8 cellular contexts compared by ENCODE assay signal in genomic region chr1:6234502-6235295, GRCh38. TPM values are rescaled to one million over a fixed set of nuclear protein-coding genes. Genes with fewer than 3 reads are reported as not detected.
DNase-seq lines count a peak whose midpoint lies in the region; ATAC-seq and TF ChIP-seq lines count a peak whose summit lies in the region.

No MANE protein-coding gene starts in this region.

- H3K9ac ChIP-seq in iPS-18a (ENCODE audit: low read length) = peak overlapping the region; percentile 76

- peak overlapping the region; percentile 93 for H3K4me3 Mint-ChIP-seq in activated naive CD4-positive, alpha-beta T cell treated with anti-CD3 and anti-CD28 coated beads, Interleukin-2, amount 50 U/mL, for 24 hours
- H3K4me3 Mint-ChIP-seq in activated CD8-positive, alpha-beta T cell treated with anti-CD3 and anti-CD28 coated beads, Interleukin-2, amount 10 ng/mL, durations not matched to agents 7 days and 5 days = peak overlapping the region; percentile 91

- H3K27me3 Mint-ChIP-seq in activated naive CD4-positive, alpha-beta T cell treated with anti-CD3 and anti-CD28 coated beads, Interleukin-2, amount 50 U/mL, for 24 hours = peaks cover 4% of the 10 kb centered on the region
- peaks cover 8% of the 10 kb centered on the region for H3K27me3 Mint-ChIP-seq in activated CD8-positive, alpha-beta T cell treated with anti-CD3 and anti-CD28 coated beads, Interleukin-2, amount 10 ng/mL, durations not matched to agents 7 days and 5 days (ENCODE audit: low read depth)

- WGBS in suprapubic skin = 48% methylated on average over 20 of the region's 20 CpGs

- ATAC-seq in activated CD8-positive, alpha-beta T cell treated with anti-CD3 and anti-CD28 coated beads, Interleukin-2, amount 10 ng/mL, durations not matched to agents 7 days and 5 days = no peak
- no peak for ATAC-seq in HG03039 (IDR thresholded peaks at IDR 0.05; ENCODE audit: unreplicated experiment)

- H3K27ac Mint-ChIP-seq in activated naive CD4-positive, alpha-beta T cell treated with anti-CD3 and anti-CD28 coated beads, Interleukin-2, amount 50 U/mL, for 24 hours = peak overlapping the region; percentile 41
- H3K27ac Mint-ChIP-seq in activated CD8-positive, alpha-beta T cell treated with anti-CD3 and anti-CD28 coated beads, Interleukin-2, amount 10 ng/mL, durations not matched to agents 7 days and 5 days = peak overlapping the region; percentile 86

- H3K4me3 ChIP-seq in iPS-18a (ENCODE audit: low read length) (peak overlapping the region; percentile 94), suprapubic skin (peak overlapping the region; percentile 60)

- peaks cover 36% of the 10 kb centered on the region for H3K36me3 ChIP-seq in iPS-18a (ENCODE audit: control insufficient read depth, low read depth, low read length)
- peaks cover 32% of the 10 kb centered on the region for H3K36me3 ChIP-seq in suprapubic skin

- no peak for TF ChIP-seq CTCF in suprapubic skin (IDR thresholded peaks at IDR 0.05)

- H3K9me3 ChIP-seq in iPS-18a (ENCODE audit: control insufficient read depth, low read depth, low read length) (no peaks in the 10 kb centered on the region), suprapubic skin (no peaks in the 10 kb centered on the region)

- H3K4me1 Mint-ChIP-seq in activated naive CD4-positive, alpha-beta T cell treated with anti-CD3 and anti-CD28 coated beads, Interleukin-2, amount 50 U/mL, for 24 hours = peaks cover 11% of the 10 kb centered on the region
- H3K4me1 Mint-ChIP-seq in activated CD8-positive, alpha-beta T cell treated with anti-CD3 and anti-CD28 coated beads, Interleukin-2, amount 10 ng/mL, durations not matched to agents 7 days and 5 days (ENCODE audit: low read depth) = peaks cover 26% of the 10 kb centered on the region

- no peaks in the 10 kb centered on the region for H3K9me3 Mint-ChIP-seq in activated naive CD4-positive, alpha-beta T cell treated with anti-CD3 and anti-CD28 coated beads, Interleukin-2, amount 50 U/mL, for 24 hours
- no peaks in the 10 kb centered on the region for H3K9me3 Mint-ChIP-seq in activated CD8-positive, alpha-beta T cell treated with anti-CD3 and anti-CD28 coated beads, Interleukin-2, amount 10 ng/mL, durations not matched to agents 7 days and 5 days (ENCODE audit: insufficient read depth)

- H3K36me3 Mint-ChIP-seq in activated naive CD4-positive, alpha-beta T cell treated with anti-CD3 and anti-CD28 coated beads, Interleukin-2, amount 50 U/mL, for 24 hours = peaks cover 7% of the 10 kb centered on the region
- peaks cover 35% of the 10 kb centered on the region for H3K36me3 Mint-ChIP-seq in activated CD8-positive, alpha-beta T cell treated with anti-CD3 and anti-CD28 coated beads, Interleukin-2, amount 10 ng/mL, durations not matched to agents 7 days and 5 days (ENCODE audit: low read depth)

- TF ChIP-seq EP300 in suprapubic skin (IDR thresholded peaks at IDR 0.05) = no peak

- DNase-seq in activated naive CD4-positive, alpha-beta T cell treated with anti-CD3 and anti-CD28 coated beads, Interleukin-2, amount 50 U/mL, for 16 hours = no peak
- no peak for DNase-seq in activated CD8-positive, alpha-beta T cell treated with anti-CD3 and anti-CD28 coated beads, Interleukin-2, amount 10 ng/mL, durations not matched to agents 7 days and 5 days
- DNase-seq in suprapubic skin (ENCODE audit: low spot score in 2 of 2) (no peak), SW 1271 (lab: John Stamatoyannopoulos, UW) (no peak), globus pallidus (ENCODE audit: low spot score) (no peak)

- H3K4me1 ChIP-seq in iPS-18a (ENCODE audit: control insufficient read depth, low read depth, low read length) (peaks cover 20% of the 10 kb centered on the region), suprapubic skin (peaks cover 20% of the 10 kb centered on the region)

- POLR2A ChIA-PET in activated CD8-positive, alpha-beta T cell treated with anti-CD3 and anti-CD28 coated beads, Interleukin-2, amount 10 ng/mL, durations not matched to agents 7 days and 5 days (lab: Charles Lee) = interaction anchor here (0.5 to 1.8 kb wide), 3 partner anchors 8 to 270 kb away, joined by 4 to 11 read pairs (median 6); partner anchors contain the start of gene RNF207

- H3K27ac ChIP-seq in iPS-18a (ENCODE audit: low read length) (no peak overlapping the region), suprapubic skin (no peak overlapping the region)

- no peak for TF ChIP-seq POLR2A in suprapubic skin (IDR thresholded peaks at IDR 0.05)

- H3K27me3 ChIP-seq in iPS-18a (ENCODE audit: control insufficient read depth, insufficient read depth, low read length) = no peaks in the 10 kb centered on the region
- peaks cover 8% of the 10 kb centered on the region for H3K27me3 ChIP-seq in suprapubic skin

- CTCF ChIA-PET in activated CD8-positive, alpha-beta T cell treated with anti-CD3 and anti-CD28 coated beads, Interleukin-2, amount 10 ng/mL, durations not matched to agents 7 days and 5 days (lab: Charles Lee) = interaction anchor here (1.0 to 4.9 kb wide), 5 partner anchors 12 to 204 kb away, joined by 3 to 35 read pairs (median 6); partner anchors contain the start of gene HES3

RNA-seq across cellular contexts. Expression of gene ICMT, which starts 1.1 kb away (rescaled TPM):
- 10 to 100 TPM; 67.9 to 68.7 TPM for total RNA-seq in activated CD8-positive, alpha-beta T cell treated with anti-CD3 and anti-CD28 coated beads, Interleukin-2, amount 10 ng/mL, durations not matched to agents 7 days and 5 days
- total RNA-seq in suprapubic skin = 10 to 100 TPM; 20.2 to 65.0 (median 58.1) TPM

RNA-seq across cellular contexts. Expression of gene HES3, which starts 9.3 kb away (rescaled TPM):
- total RNA-seq in activated CD8-positive, alpha-beta T cell treated with anti-CD3 and anti-CD28 coated beads, Interleukin-2, amount 10 ng/mL, durations not matched to agents 7 days and 5 days = not detected
- total RNA-seq in suprapubic skin = not detected

RNA-seq across cellular contexts. Expression of gene GPR153, which starts 26.2 kb away (rescaled TPM):
- 1 to 10 TPM in 1 of 2 experiments, under 1 TPM in 1; 0.99 to 1.0 TPM for total RNA-seq in activated CD8-positive, alpha-beta T cell treated with anti-CD3 and anti-CD28 coated beads, Interleukin-2, amount 10 ng/mL, durations not matched to agents 7 days and 5 days
- total RNA-seq in suprapubic skin = 10 to 100 TPM in 3 of 4 donors, 1 to 10 TPM in 1; 5.6 to 16.1 (median 14.2) TPM

RNA-seq across cellular contexts. Expression of gene RNF207, which starts 28.8 kb away (rescaled TPM):
- 1 to 10 TPM; 1.6 to 2.0 TPM for total RNA-seq in activated CD8-positive, alpha-beta T cell treated with anti-CD3 and anti-CD28 coated beads, Interleukin-2, amount 10 ng/mL, durations not matched to agents 7 days and 5 days
- total RNA-seq in suprapubic skin = 1 to 10 TPM; 4.6 to 9.8 (median 9.5) TPM

RNA-seq across cellular contexts. Expression of gene RPL22, which starts 35.3 kb away (rescaled TPM):
- 100 to 1,000 TPM; 304 to 325 TPM for total RNA-seq in activated CD8-positive, alpha-beta T cell treated with anti-CD3 and anti-CD28 coated beads, Interleukin-2, amount 10 ng/mL, durations not matched to agents 7 days and 5 days
- total RNA-seq in suprapubic skin = 100 to 1,000 TPM; 152 to 206 (median 171) TPM
